13 cellular contexts compared by ENCODE assay signal in the genomic region with DNA sequence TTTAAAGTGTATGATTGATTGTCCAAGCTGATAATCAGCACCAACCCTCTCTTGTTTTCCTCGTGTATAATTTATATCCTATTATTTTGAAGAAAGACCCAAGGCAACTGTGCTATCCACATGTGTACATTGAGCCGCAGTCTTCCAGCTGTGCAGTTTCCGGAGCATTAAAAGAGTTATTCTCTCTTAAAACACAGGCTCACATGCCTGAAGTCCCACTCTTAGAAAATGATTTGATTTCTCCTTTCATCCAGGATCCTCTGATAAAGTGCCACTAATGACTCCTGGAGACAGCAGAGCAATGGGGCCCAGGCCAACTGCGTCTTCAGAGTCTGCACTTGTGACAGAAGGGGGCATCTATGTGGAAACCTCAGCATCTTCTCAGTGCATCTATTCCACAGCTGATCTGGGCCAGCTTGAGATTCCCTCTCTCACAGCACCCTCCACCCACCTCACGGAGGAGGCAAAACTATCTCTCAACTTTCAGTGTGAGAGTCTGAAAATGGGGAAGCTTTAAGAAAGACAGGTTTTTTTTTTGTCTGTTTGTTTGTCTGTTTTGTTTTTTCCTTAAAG.
DNase-seq lines count a peak whose midpoint lies in the region; ATAC-seq and TF ChIP-seq lines count a peak whose summit lies in the region.
"Had no signal": no experiment of that assay in that cellular context is flagged by ENCODE, and none has a peak within 500 bp of the region (broad histone marks: within the 10 kb centered on the region; RNA-seq: fewer than 3 reads in every experiment).

No MANE protein-coding gene starts in this region.

- H3K79me2 ChIP-seq in HCT116 (ENCODE audit: insufficient read depth, low read length) (no peaks in the 10 kb centered on the region), smooth muscle cell (ENCODE audit: low read depth) (no peaks in the 10 kb centered on the region)

- H3K4me2 ChIP-seq in HCT116 (ENCODE audit: low read length) (peak overlapping the region; percentile 65), smooth muscle cell (peak overlapping the region; percentile 62)

- no peak overlapping the region for H3K9ac ChIP-seq in HCT116 (ENCODE audit: low read length)
- H3K9ac ChIP-seq in adipocyte (ENCODE audit: low read length), result peak overlapping the region; percentile 54
- H3K9ac ChIP-seq in smooth muscle cell (ENCODE audit: low read depth), result peak overlapping the region; percentile 69
- no peak overlapping the region for H3K9ac ChIP-seq in endodermal cell (ENCODE audit: extremely low read depth, low read length, poor library complexity, severe bottlenecking)

- H3K27ac Mint-ChIP-seq in endodermal cell, result no peak overlapping the region
- H3K27ac Mint-ChIP-seq: nephron progenitor cell had no signal

- no peak for TF ChIP-seq POLR2A in HCT116 (IDR thresholded peaks at IDR 0.05; ENCODE audit: borderline replicate concordance, extremely low read depth, insufficient read depth, insufficient read length)

- H3K27me3 Mint-ChIP-seq in endodermal cell (ENCODE audit: insufficient read depth), result no peaks in the 10 kb centered on the region

- CTCF ChIA-PET in HCT116 (lab: Charles Lee), result interaction anchor here (0.9 to 1.0 kb wide), 3 partner anchors 9 to 471 kb away, joined by 3 to 4 read pairs (median 3); no protein-coding TSS in a partner anchor

- no peaks in the 10 kb centered on the region for H3K27me3 ChIP-seq in HCT116 (ENCODE audit: insufficient read depth, low read length)
- no peaks in the 10 kb centered on the region for H3K27me3 ChIP-seq in adipocyte (replicated peaks; ENCODE audit: control insufficient read depth, insufficient read depth, low read length)
- no peaks in the 10 kb centered on the region for H3K27me3 ChIP-seq in right cardiac atrium (ENCODE audit: control insufficient read depth, insufficient read depth)
- H3K27me3 ChIP-seq in smooth muscle cell (ENCODE audit: low read depth), result no peaks in the 10 kb centered on the region
- H3K27me3 ChIP-seq in endodermal cell (ENCODE audit: control insufficient read depth, insufficient read depth, low read length, poor library complexity, severe bottlenecking), result no peaks in the 10 kb centered on the region
- H3K27me3 ChIP-seq: adrenal gland had no signal

- H3K9me3 ChIP-seq in HCT116 (ENCODE audit: control insufficient read depth in 1 of 2, insufficient read depth in 1 of 2, low read depth in 1 of 2, low read length in 2 of 2) (no peaks in the 10 kb centered on the region), adipocyte (ENCODE audit: control insufficient read depth, low read length) (no peaks in the 10 kb centered on the region), right cardiac atrium (ENCODE audit: control insufficient read depth, low read length) (no peaks in the 10 kb centered on the region), smooth muscle cell (replicated peaks; ENCODE audit: low read depth) (no peaks in the 10 kb centered on the region), endodermal cell (ENCODE audit: control insufficient read depth, low read length) (no peaks in the 10 kb centered on the region)
- H3K9me3 ChIP-seq: adrenal gland had no signal

- H3K4me1 ChIP-seq in HCT116 (ENCODE audit: control insufficient read depth in 1 of 2, insufficient read depth in 2 of 2, low read length in 2 of 2) (peaks cover 14 to 21% of the 10 kb centered on the region in 2 experiments), adipocyte (ENCODE audit: control insufficient read depth, insufficient read depth, low read length) (peaks cover 27% of the 10 kb centered on the region), right cardiac atrium (ENCODE audit: control insufficient read depth, insufficient read depth, low read length) (peaks cover 2% of the 10 kb centered on the region), smooth muscle cell (ENCODE audit: low read depth) (no peaks in the 10 kb centered on the region), endodermal cell (ENCODE audit: control insufficient read depth, insufficient read depth, low read length) (no peaks in the 10 kb centered on the region)
- H3K4me1 ChIP-seq: adrenal gland had no signal

- POLR2A ChIA-PET in HCT116 (lab: Charles Lee), result interaction anchor here (0.9 to 2.4 kb wide), 5 partner anchors 10 to 559 kb away, joined by 3 to 12 read pairs (median 4); a partner anchor contains a TSS

- ATAC-seq in HCT116 (peak; percentile 28; the same call in 1 of the 2 replicates), right cardiac atrium (no peak), HG03442 (IDR thresholded peaks at IDR 0.05; ENCODE audit: unreplicated experiment) (no peak)
- ATAC-seq: K562 had no signal

- no TSS peak for BruUV-seq in HCT116 (replicated peaks; lab: Mats Ljungman, UMichigan)

- H3K36me3 ChIP-seq in HCT116 (ENCODE audit: control insufficient read depth in 1 of 2, insufficient read depth in 2 of 2, low read length in 2 of 2) (no peaks in the 10 kb centered on the region), adipocyte (ENCODE audit: control insufficient read depth, insufficient read depth, low read length, severe bottlenecking) (no peaks in the 10 kb centered on the region), smooth muscle cell (ENCODE audit: low read depth) (no peaks in the 10 kb centered on the region), endodermal cell (ENCODE audit: control insufficient read depth, insufficient read depth, low read length) (no peaks in the 10 kb centered on the region)
- H3K36me3 ChIP-seq: adrenal gland had no signal

- RAD21 ChIA-PET in HCT116 (lab: Charles Lee; ENCODE audit: low non-redundant PET in 1 of 2, low total read pairs in 2 of 2, uncharacterized antibody in 2 of 2, unreplicated experiment in 2 of 2), result interaction anchor here (0.7 to 0.8 kb wide), 3 partner anchors 436 to 1146 kb away, joined by 3 read pairs; no protein-coding TSS in a partner anchor

- peaks cover 20% of the 10 kb centered on the region for H3F3A ChIP-seq in smooth muscle cell (ENCODE audit: low read depth)

- peak overlapping the region; percentile 12; the same call in 1 of the 2 replicates for H3K27ac ChIP-seq in HCT116 (ENCODE audit: low read depth, low read length)
- peak overlapping the region; percentile 14 for H3K27ac ChIP-seq in right cardiac atrium (ENCODE audit: low read length)
- peak overlapping the region; percentile 94 for H3K27ac ChIP-seq in smooth muscle cell (ENCODE audit: low read depth)
- no peak overlapping the region for H3K27ac ChIP-seq in endodermal cell (ENCODE audit: low read depth, low read length)
- H3K27ac ChIP-seq: adrenal gland had no signal

- H2AFZ ChIP-seq in HCT116 (ENCODE audit: low read depth, low read length, poor library complexity, severe bottlenecking), result peak overlapping the region; percentile 79
- H2AFZ ChIP-seq in smooth muscle cell (ENCODE audit: low read depth), result no peak overlapping the region

- TF ChIP-seq RAD21 in HCT116 (IDR thresholded peaks at IDR 0.05; ENCODE audit: low read depth), result no peak

- DNase-seq in HCT116 (ENCODE audit: low read depth, low spot score) (no peak), adipocyte (ENCODE audit: low read depth) (peak; percentile 31), right cardiac atrium (peak in 1 of 3 donors; percentile 19), smooth muscle cell (lab: John Stamatoyannopoulos, UW; ENCODE audit: unreplicated experiment) (no peak), endodermal cell (no peak), NK-92 (lab: John Stamatoyannopoulos, UW; ENCODE audit: unreplicated experiment) (no peak), NCI-H1930 (lab: John Stamatoyannopoulos, UW) (no peak)
- DNase-seq: activated CD8-positive, alpha-beta memory T cell treated with anti-CD3 and anti-CD28 coated beads for 24 hours; NCI-H2029; nephron progenitor cell had no signal

- intact Hi-C loops in HCT116 (cut with micrococcal nuclease) (no loop called here), right cardiac atrium (cut with DNase I) (no loop called here)

- H3K4me3 ChIP-seq in HCT116 (replicated peaks in 1 of 2; ENCODE audit: low read depth in 1 of 2, low read length in 2 of 2) (peak overlapping the region in 1 of 2 experiments; percentile 24; a peak in 2 of 4 replicates), adipocyte (ENCODE audit: low read length) (no peak overlapping the region), right cardiac atrium (ENCODE audit: low read length) (no peak overlapping the region), smooth muscle cell (no peak overlapping the region), endodermal cell (ENCODE audit: low read length) (no peak overlapping the region)
- H3K4me3 ChIP-seq: adrenal gland, K562 had no signal

- 87% methylated on average over 5 of the region's 5 CpGs for WGBS in right cardiac atrium
- 69% methylated on average over 5 of the region's 5 CpGs for WGBS in smooth muscle cell (ENCODE audit: low lambda C conversion rate)
- 80 to 90% methylated on average over 2 to 4 of the region's 5 CpGs for WGBS in endodermal cell (ENCODE audit: insufficient coverage in 1 of 2, insufficient read length in 1 of 2), 2 experiments

- H4K20me1 ChIP-seq in HCT116 (ENCODE audit: insufficient read depth), result no peaks in the 10 kb centered on the region
- no peaks in the 10 kb centered on the region for H4K20me1 ChIP-seq in smooth muscle cell (ENCODE audit: low read depth)

- no peaks in the 10 kb centered on the region for H3K9me2 ChIP-seq in HCT116 (ENCODE audit: insufficient read depth)

- H3K36me3 Mint-ChIP-seq in endodermal cell (ENCODE audit: low read depth), result no peaks in the 10 kb centered on the region

- no peak overlapping the region for H3K4me3 Mint-ChIP-seq in endodermal cell
- H3K4me3 Mint-ChIP-seq: nephron progenitor cell had no signal

- peaks cover 2% of the 10 kb centered on the region for H3K4me1 Mint-ChIP-seq in endodermal cell

- TF ChIP-seq CTCF in HCT116 (IDR thresholded peaks at IDR 0.05 in 2 of 3, conservative IDR thresholded peaks at IDR 0.05 in 1 of 3; ENCODE audit: borderline replicate concordance in 1 of 3, insufficient read depth in 1 of 3, low read depth in 2 of 3, low read length in 2 of 3), result no peak
- no peak for TF ChIP-seq CTCF in smooth muscle cell (IDR thresholded peaks at IDR 0.05; ENCODE audit: borderline replicate concordance, insufficient read depth, poor library complexity, severe bottlenecking)
- no peak for TF ChIP-seq CTCF in endodermal cell (conservative IDR thresholded peaks at IDR 0.05)

- H3K9me3 Mint-ChIP-seq in endodermal cell, result no peaks in the 10 kb centered on the region
- H3K9me3 Mint-ChIP-seq: nephron progenitor cell had no signal

TF ChIP-seq in HCT116, 20 proteins besides CTCF, POLR2A, EP300 and RAD21:
- no peak for TF ChIP-seq YY1 (IDR thresholded peaks at IDR 0.05; ENCODE audit: extremely low read depth, insufficient replicate concordance, low read depth, low read length)
- peak; percentile 43 for TF ChIP-seq TCF7L2 (IDR thresholded peaks at IDR 0.05; ENCODE audit: borderline replicate concordance, extremely low read depth, insufficient read depth, insufficient read length)
- no peak for TF ChIP-seq ZNF274 (IDR thresholded peaks at IDR 0.05; ENCODE audit: low read depth, low read length)
- no peak for TF ChIP-seq ZFX (IDR thresholded peaks at IDR 0.05)

Comparison
In these comparisons a context has a peak if more than half of its experiments do, and no peak if none do; other contexts are left out.
1. H3K9ac ChIP-seq: peak in adipocyte (single experiment) and smooth muscle cell (single experiment); none in HCT116 (single experiment) and endodermal cell (single experiment).